In the genomic region with DNA sequence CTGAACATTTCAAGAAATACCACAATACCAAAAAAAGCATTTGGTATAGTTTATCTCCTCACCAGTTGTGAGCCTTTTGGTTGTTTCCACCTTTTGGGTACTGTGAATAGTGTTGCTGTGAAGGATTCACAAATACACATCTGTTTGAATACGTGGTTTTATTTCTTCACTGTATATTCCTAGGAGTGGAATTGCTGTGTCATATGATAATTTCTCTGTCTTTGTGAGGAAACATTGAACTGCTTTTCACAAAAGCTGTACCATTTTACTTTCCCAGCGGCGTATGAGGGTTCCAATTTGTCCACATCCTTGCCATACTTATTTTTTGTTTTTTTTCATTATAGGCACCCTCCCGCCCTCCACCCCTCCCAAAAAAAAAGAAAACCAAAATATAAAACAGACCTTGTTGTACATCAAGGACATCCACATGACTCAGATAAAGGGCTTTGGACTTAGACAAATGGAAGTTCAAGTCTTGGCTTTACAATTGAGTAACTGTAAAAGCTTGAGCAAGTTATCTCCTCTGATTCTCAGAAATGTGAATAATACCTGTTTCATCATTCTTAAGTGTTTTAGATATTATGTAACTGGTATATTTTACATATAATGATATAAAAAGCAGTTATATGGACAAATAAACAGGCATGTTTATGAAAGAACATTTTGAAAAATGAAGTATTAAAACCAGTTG, we compare ENCODE assay signal across 24 cellular contexts. TPM values are rescaled to one million over a fixed set of nuclear protein-coding genes. Genes with fewer than 3 reads are reported as not detected.
DNase-seq lines count a peak whose midpoint lies in the region; FAIRE-seq and TF ChIP-seq lines count a peak whose summit lies in the region.
"Had no signal": no experiment of that assay in that cellular context is flagged by ENCODE, and none has a peak within 500 bp of the region (broad histone marks: within the 10 kb centered on the region; RNA-seq: fewer than 3 reads in every experiment).

No MANE protein-coding gene starts in this region.

- DNase-seq in LHCN-M2 (ENCODE audit: low read depth) (peak; percentile 17), OCI-M1 (lab: John Stamatoyannopoulos, UW) (peak; percentile 81), epithelial cell of esophagus (ENCODE audit: low read depth) (peak; percentile 28), amygdala (lab: John Stamatoyannopoulos, UW) (no peak), NCI-H2196 treated with DMSO at 0.1 percent for 48 hours (lab: John Stamatoyannopoulos, UW; ENCODE audit: unreplicated experiment) (no peak), NCI-H146 (lab: John Stamatoyannopoulos, UW) (no peak)
- DNase-seq: C1 segment of cervical spinal cord; CD4-positive, alpha-beta memory T cell; COR-L47; DMS53; HCEC 1CT; NCI-H1048; NCI-H1436; NCI-H187 treated with DMSO at 0.1 percent for 48 hours; NCI-H2107; NCI-H446; NCI-H524 treated with DMSO at 0.1 percent for 48 hours; NCI-H774; PC-3; SJCRH30 had no signal

- peak; percentile 9 for FAIRE-seq in islet of Langerhans (lab: Jason Lieb, UNC)
- FAIRE-seq: A549, GM18507, H1 had no signal

- H3K4me3 ChIP-seq in epithelial cell of esophagus (ENCODE audit: low read length), result no peak overlapping the region
- H3K4me3 ChIP-seq: A549, SJCRH30 had no signal

- no peak for TF ChIP-seq CTCF in epithelial cell of esophagus (IDR thresholded peaks at IDR 0.05; ENCODE audit: insufficient read depth, low read depth, low read length, missing control alignments)

RNA-seq across cellular contexts. Expression of gene UBE2E3, which starts 19.0 kb away (rescaled TPM):
- 181 and 197 TPM in 2 replicates for total RNA-seq in LHCN-M2 (2014; rRNA removed)
- polyA plus RNA-seq in LHCN-M2 (2012), result 114 TPM

Comparison
In these comparisons a context has a peak if more than half of its experiments do, and no peak if none do; other contexts are left out.
1. DNase-seq: peak in LHCN-M2 (single experiment), OCI-M1 (single experiment) and epithelial cell of esophagus (single experiment); none in amygdala (0 of 56), NCI-H2196 treated with DMSO at 0.1 percent for 48 hours (single experiment) and NCI-H146 (single experiment).